ENCODE assay signal across 10 cellular contexts in the genomic region with DNA sequence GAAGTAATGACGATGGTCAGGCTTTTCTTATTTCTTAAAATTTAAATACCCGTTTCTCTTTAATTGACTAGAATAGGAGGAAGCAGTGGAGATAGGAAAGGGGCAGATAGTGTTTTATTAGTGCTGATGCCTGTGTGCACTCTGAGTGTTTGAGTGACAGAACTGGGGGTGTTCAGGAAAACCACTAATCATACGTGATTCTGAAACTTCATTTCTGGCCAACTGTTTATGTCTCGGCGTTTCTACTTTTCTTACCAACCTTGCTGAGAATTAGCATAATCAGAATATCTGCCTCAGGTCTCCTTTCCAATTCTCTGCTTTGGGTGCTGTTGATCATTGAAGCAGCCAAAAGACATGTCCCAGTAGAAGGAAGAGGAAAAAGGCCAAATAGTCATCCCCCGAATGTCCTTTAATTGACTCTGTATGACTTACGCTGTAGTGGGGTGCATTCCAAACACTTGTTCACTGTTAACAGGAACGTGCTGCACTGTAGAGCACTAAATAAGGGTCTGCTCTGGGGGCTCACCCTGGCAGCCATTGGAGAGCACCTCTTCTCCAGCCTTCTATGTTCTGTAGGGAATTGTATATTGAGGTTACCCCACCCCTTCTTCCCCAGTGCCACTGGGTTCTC.
DNase-seq lines count a peak whose midpoint lies in the region; ATAC-seq and TF ChIP-seq lines count a peak whose summit lies in the region.
"Had no signal": no experiment of that assay in that cellular context is flagged by ENCODE, and none has a peak within 500 bp of the region (broad histone marks: within the 10 kb centered on the region; RNA-seq: fewer than 3 reads in every experiment).

No MANE protein-coding gene starts in this region.

- CTCF ChIA-PET in activated B cell treated with CpG ODN at 0.5 μM for 24 hours (lab: Charles Lee) = no interaction called here

- peaks cover 14% of the 10 kb centered on the region for H3K36me3 Mint-ChIP-seq in activated T-cell treated with anti-CD3 and anti-CD28 coated beads, Interleukin-2, amount 50 U/mL, for 24 hours (ENCODE audit: low read depth)
- H3K36me3 Mint-ChIP-seq in activated B cell treated with CpG ODN at 0.5 μM for 24 hours (ENCODE audit: low read depth) (peaks cover 6% of the 10 kb centered on the region), endothelial cell (ENCODE audit: low read depth, unreplicated experiment) (no peaks in the 10 kb centered on the region)

- H3K27me3 Mint-ChIP-seq in activated T-cell treated with anti-CD3 and anti-CD28 coated beads, Interleukin-2, amount 50 U/mL, for 24 hours = no peaks in the 10 kb centered on the region
- H3K27me3 Mint-ChIP-seq in activated B cell treated with CpG ODN at 0.5 μM for 24 hours (no peaks in the 10 kb centered on the region), endothelial cell (ENCODE audit: unreplicated experiment) (peaks cover 5% of the 10 kb centered on the region)

- H3K27ac Mint-ChIP-seq in activated T-cell treated with anti-CD3 and anti-CD28 coated beads, Interleukin-2, amount 50 U/mL, for 24 hours = peak overlapping the region; percentile 51
- H3K27ac Mint-ChIP-seq in activated B cell treated with CpG ODN at 0.5 μM for 24 hours = no peak overlapping the region
- no peak overlapping the region for H3K27ac Mint-ChIP-seq in endothelial cell (ENCODE audit: unreplicated experiment)

- H3K4me1 Mint-ChIP-seq in activated T-cell treated with anti-CD3 and anti-CD28 coated beads, Interleukin-2, amount 50 U/mL, for 24 hours (ENCODE audit: low read depth) = peaks cover 84% of the 10 kb centered on the region
- peaks cover 69% of the 10 kb centered on the region for H3K4me1 Mint-ChIP-seq in activated B cell treated with CpG ODN at 0.5 μM for 24 hours
- peaks cover 51% of the 10 kb centered on the region for H3K4me1 Mint-ChIP-seq in endothelial cell (ENCODE audit: unreplicated experiment)

- no peak overlapping the region for H3K4me3 Mint-ChIP-seq in activated T-cell treated with anti-CD3 and anti-CD28 coated beads, Interleukin-2, amount 50 U/mL, for 24 hours
- peak overlapping the region; percentile 68 for H3K4me3 Mint-ChIP-seq in activated B cell treated with CpG ODN at 0.5 μM for 24 hours
- no peak overlapping the region for H3K4me3 Mint-ChIP-seq in endothelial cell (ENCODE audit: unreplicated experiment)

- no peaks in the 10 kb centered on the region for H3K9me3 Mint-ChIP-seq in activated T-cell treated with anti-CD3 and anti-CD28 coated beads, Interleukin-2, amount 50 U/mL, for 24 hours
- H3K9me3 Mint-ChIP-seq in activated B cell treated with CpG ODN at 0.5 μM for 24 hours (no peaks in the 10 kb centered on the region), endothelial cell (ENCODE audit: unreplicated experiment) (no peaks in the 10 kb centered on the region)

- no peak for TF ChIP-seq CTCF in activated B cell treated with CpG ODN at 0.5 μM for 24 hours (IDR thresholded peaks at IDR 0.05)
- no peak for TF ChIP-seq CTCF in endothelial cell (IDR thresholded peaks at IDR 0.05; ENCODE audit: unreplicated experiment)

- DNase-seq in activated T-cell treated with anti-CD3 and anti-CD28 coated beads, Interleukin-2, amount 50 U/mL, for 24 hours = no peak
- DNase-seq in activated T-cell treated with anti-CD3 and anti-CD28 coated beads for 4 hours = no peak
- no peak for DNase-seq in activated B cell treated with CpG ODN at 0.5 μM for 24 hours
- DNase-seq in stimulated activated naive CD8-positive, alpha-beta T cell treated with anti-CD3 and anti-CD28 coated beads, Interleukin-15, Interleukin-2, amounts not matched to agents 100 U/mL and 50 U/mL, for 24 hours = no peak
- DNase-seq in endothelial cell (ENCODE audit: low spot score) = no peak
- no peak for DNase-seq in NCI-H146 treated with DMSO at 0.1 percent for 48 hours (lab: John Stamatoyannopoulos, UW; ENCODE audit: unreplicated experiment)
- DNase-seq: ACHN, NCI-H446 had no signal

- ATAC-seq in HG02885 (IDR thresholded peaks at IDR 0.05; ENCODE audit: poor library complexity, unreplicated experiment) (peak; percentile 80), activated B cell treated with CpG ODN at 0.5 μM for 24 hours (ENCODE audit: low read depth) (peak; percentile 61), HG02840 (IDR thresholded peaks at IDR 0.05; ENCODE audit: low FRiP score, unreplicated experiment) (no peak)
- peak; percentile 63 for ATAC-seq in stimulated activated naive CD8-positive, alpha-beta T cell treated with anti-CD3 and anti-CD28 coated beads, Interleukin-15, Interleukin-2, amounts not matched to agents 100 U/mL and 50 U/mL, for 24 hours

- intact Hi-C loops in activated B cell treated with CpG ODN at 0.5 μM for 24 hours (cut with micrococcal nuclease) = no loop called here

- POLR2A ChIA-PET in activated B cell treated with CpG ODN at 0.5 μM for 24 hours (lab: Charles Lee) = no interaction called here
